8 cellular contexts compared by ENCODE assay signal in genomic region chr15:92809064-92809879, GRCh38.
DNase-seq lines count a peak whose midpoint lies in the region; ATAC-seq and TF ChIP-seq lines count a peak whose summit lies in the region.

No MANE protein-coding gene starts in this region.

- H4K20me1 ChIP-seq in GM23248 (ENCODE audit: insufficient read depth) (no peaks in the 10 kb centered on the region), Karpas-422 (ENCODE audit: insufficient read depth, low read depth, low read length) (no peaks in the 10 kb centered on the region)

- H3K36me3 ChIP-seq in GM23248 (ENCODE audit: low read depth) (no peaks in the 10 kb centered on the region), Karpas-422 (ENCODE audit: insufficient read depth, low read length) (no peaks in the 10 kb centered on the region), Peyer's patch (no peaks in the 10 kb centered on the region)

- ATAC-seq in naive thymus-derived CD8-positive, alpha-beta T cell = peak; percentile 75 to 77
- peak; percentile 84 to 86 for ATAC-seq in stimulated activated naive B cell treated with anti-CD40 and anti-IgM and Interleukin-4, amounts not matched to agents 10 μg/mL and 1 μg/mL and 100 μg/mL, for 72 hours (replicated peaks)

- intact Hi-C loops in activated T-helper 1 cell treated with anti-CD3 and anti-CD28 coated beads, Interleukin-12 subunit alpha, Interleukin-12 subunit beta, Interleukin-2, Interleukin-4 antibody, amounts not matched to agents 30 ng/mL and 10 ng/mL and 1 ng/mL, durations not matched to agents 14 hours and 24 hours and 36 hours (cut with micrococcal nuclease) = loop anchor here (1.0 to 10.0 kb wide), 7 partner anchors 22 to 1334 kb away; partner anchors contain the start of gene SLCO3A1

- H3K27ac ChIP-seq in GM23248 (peak overlapping the region; percentile 96), Karpas-422 (ENCODE audit: low read length) (peak overlapping the region; percentile 98), Peyer's patch (peak overlapping the region; percentile 96 to 98 (median 97))

- H3K27ac Mint-ChIP-seq in activated T-helper 1 cell treated with anti-CD3 and anti-CD28 coated beads, Interleukin-12 subunit alpha, Interleukin-12 subunit beta, Interleukin-2, Interleukin-4 antibody, amounts not matched to agents 30 ng/mL and 10 ng/mL and 1 ng/mL, durations not matched to agents 14 hours and 24 hours and 36 hours = peak overlapping the region; percentile 98
- H3K27ac Mint-ChIP-seq in naive thymus-derived CD8-positive, alpha-beta T cell = peak overlapping the region; percentile 92 to 99 (median 99)
- peak overlapping the region; percentile 98 for H3K27ac Mint-ChIP-seq in stimulated activated naive B cell treated with anti-CD40 and anti-IgM and Interleukin-4, amounts not matched to agents 10 μg/mL and 1 μg/mL and 100 μg/mL, for 72 hours

- H3K4me1 Mint-ChIP-seq in activated T-helper 1 cell treated with anti-CD3 and anti-CD28 coated beads, Interleukin-12 subunit alpha, Interleukin-12 subunit beta, Interleukin-2, Interleukin-4 antibody, amounts not matched to agents 30 ng/mL and 10 ng/mL and 1 ng/mL, durations not matched to agents 14 hours and 24 hours and 36 hours (ENCODE audit: low read depth) = peaks cover 60% of the 10 kb centered on the region
- peaks cover 13 to 54% (median 45%) of the 10 kb centered on the region in 4 donors for H3K4me1 Mint-ChIP-seq in naive thymus-derived CD8-positive, alpha-beta T cell
- peaks cover 5 to 20% of the 10 kb centered on the region in 2 donors for H3K4me1 Mint-ChIP-seq in stimulated activated naive B cell treated with anti-CD40 and anti-IgM and Interleukin-4, amounts not matched to agents 10 μg/mL and 1 μg/mL and 100 μg/mL, for 72 hours

- POLR2A ChIA-PET in naive thymus-derived CD8-positive, alpha-beta T cell (lab: Charles Lee) = interaction anchor here (0.9 to 14.5 kb wide), 21 partner anchors 11 to 189 kb away, joined by 3 to 681 read pairs (median 17); partner anchors contain the start of gene CHD2

- in situ Hi-C loops in GM23248 (cut with MboI) = loop anchor here (10.0 kb wide), 1 partner anchor 96 kb away; the partner anchor contains the start of gene CHD2

- H3K4me2 ChIP-seq in GM23248 (ENCODE audit: unreplicated experiment) = peak overlapping the region; percentile 84
- peak overlapping the region; percentile 97 for H3K4me2 ChIP-seq in Karpas-422 (ENCODE audit: low read depth, low read length, poor library complexity, severe bottlenecking)

- H3K79me2 ChIP-seq in GM23248 (ENCODE audit: insufficient read depth) = peaks cover 29% of the 10 kb centered on the region
- no peaks in the 10 kb centered on the region for H3K79me2 ChIP-seq in Karpas-422 (ENCODE audit: low read length)

- H3K9me3 Mint-ChIP-seq in activated T-helper 1 cell treated with anti-CD3 and anti-CD28 coated beads, Interleukin-12 subunit alpha, Interleukin-12 subunit beta, Interleukin-2, Interleukin-4 antibody, amounts not matched to agents 30 ng/mL and 10 ng/mL and 1 ng/mL, durations not matched to agents 14 hours and 24 hours and 36 hours = peaks cover 3% of the 10 kb centered on the region
- H3K9me3 Mint-ChIP-seq in naive thymus-derived CD8-positive, alpha-beta T cell = no peaks in the 10 kb centered on the region
- no peaks in the 10 kb centered on the region for H3K9me3 Mint-ChIP-seq in stimulated activated naive B cell treated with anti-CD40 and anti-IgM and Interleukin-4, amounts not matched to agents 10 μg/mL and 1 μg/mL and 100 μg/mL, for 72 hours

- TF ChIP-seq CTCF in Peyer's patch (IDR thresholded peaks at IDR 0.05) = peak; percentile 99 to 100 (median 100)

- H3K27me3 Mint-ChIP-seq in activated T-helper 1 cell treated with anti-CD3 and anti-CD28 coated beads, Interleukin-12 subunit alpha, Interleukin-12 subunit beta, Interleukin-2, Interleukin-4 antibody, amounts not matched to agents 30 ng/mL and 10 ng/mL and 1 ng/mL, durations not matched to agents 14 hours and 24 hours and 36 hours (ENCODE audit: insufficient read depth) = no peaks in the 10 kb centered on the region
- no peaks in the 10 kb centered on the region for H3K27me3 Mint-ChIP-seq in naive thymus-derived CD8-positive, alpha-beta T cell
- no peaks in the 10 kb centered on the region for H3K27me3 Mint-ChIP-seq in stimulated activated naive B cell treated with anti-CD40 and anti-IgM and Interleukin-4, amounts not matched to agents 10 μg/mL and 1 μg/mL and 100 μg/mL, for 72 hours

- H3K27me3 ChIP-seq in GM23248 (replicated peaks; ENCODE audit: insufficient read depth) (no peaks in the 10 kb centered on the region), Karpas-422 (ENCODE audit: low read length) (no peaks in the 10 kb centered on the region), Peyer's patch (no peaks in the 10 kb centered on the region)

- H3K4me3 ChIP-seq in GM23248 = peak overlapping the region; percentile 74
- H3K4me3 ChIP-seq in Karpas-422 (ENCODE audit: low read length) = peak overlapping the region; percentile 77
- peak overlapping the region; percentile 54 to 67 (median 58) for H3K4me3 ChIP-seq in Peyer's patch

- no peaks in the 10 kb centered on the region for H3K9me2 ChIP-seq in GM23248 (ENCODE audit: insufficient read depth)
- no peaks in the 10 kb centered on the region for H3K9me2 ChIP-seq in Karpas-422 (replicated peaks; ENCODE audit: insufficient read depth, low read length)

- H3K4me3 Mint-ChIP-seq in activated T-helper 1 cell treated with anti-CD3 and anti-CD28 coated beads, Interleukin-12 subunit alpha, Interleukin-12 subunit beta, Interleukin-2, Interleukin-4 antibody, amounts not matched to agents 30 ng/mL and 10 ng/mL and 1 ng/mL, durations not matched to agents 14 hours and 24 hours and 36 hours = peak overlapping the region; percentile 94
- peak overlapping the region; percentile 82 to 96 (median 93) for H3K4me3 Mint-ChIP-seq in naive thymus-derived CD8-positive, alpha-beta T cell
- H3K4me3 Mint-ChIP-seq in stimulated activated naive B cell treated with anti-CD40 and anti-IgM and Interleukin-4, amounts not matched to agents 10 μg/mL and 1 μg/mL and 100 μg/mL, for 72 hours = peak overlapping the region; percentile 69 to 94

- TF ChIP-seq POLR2A in Peyer's patch (IDR thresholded peaks at IDR 0.05) = peak; percentile 43 to 63

- DNase-seq in EL = peak; percentile 97
- DNase-seq in GM23248 = peak; percentile 99
- peak; percentile 99 for DNase-seq in Karpas-422
- peak; percentile 96 to 99 (median 99) for DNase-seq in Peyer's patch
- DNase-seq in activated T-helper 1 cell treated with anti-CD3 and anti-CD28 coated beads, Interleukin-12 subunit alpha, Interleukin-12 subunit beta, Interleukin-2, Interleukin-4 antibody, amounts not matched to agents 30 ng/mL and 10 ng/mL and 1 ng/mL, durations not matched to agents 14 hours and 24 hours and 36 hours (ENCODE audit: low spot score) = peak; percentile 100
- DNase-seq in fibroblast of gingiva (ENCODE audit: low read depth) = peak; percentile 96
- peak; percentile 98 to 100 (median 98) for DNase-seq in naive thymus-derived CD8-positive, alpha-beta T cell
- peak; percentile 100 for DNase-seq in stimulated activated naive B cell treated with anti-CD40 and anti-IgM and Interleukin-4, amounts not matched to agents 10 μg/mL and 1 μg/mL and 100 μg/mL, for 72 hours

- 1% methylated on average over 70 to 80 of the region's 80 CpGs for WGBS in GM23248 (ENCODE audit: low coverage in 1 of 2, low lambda C conversion rate in 2 of 2, missing lambda C conversion rate in 2 of 2), 2 experiments

- no peaks in the 10 kb centered on the region for H3K9me3 ChIP-seq in GM23248 (ENCODE audit: low read depth)
- no peaks in the 10 kb centered on the region for H3K9me3 ChIP-seq in Karpas-422 (ENCODE audit: low read length)
- H3K9me3 ChIP-seq in Peyer's patch = no peaks in the 10 kb centered on the region

- H2AFZ ChIP-seq in GM23248 = peak overlapping the region; percentile 79
- peak overlapping the region; percentile 49; the same call in 1 of the 2 replicates for H2AFZ ChIP-seq in Karpas-422 (ENCODE audit: low read length)

- peaks cover 28% of the 10 kb centered on the region for H3F3A ChIP-seq in GM23248 (ENCODE audit: insufficient read depth)

- H3K9ac ChIP-seq in GM23248 (peak overlapping the region; percentile 95), Karpas-422 (ENCODE audit: low read length) (peak overlapping the region; percentile 91)

- H3K4me1 ChIP-seq in GM23248 (ENCODE audit: insufficient read depth) = peaks cover 34% of the 10 kb centered on the region
- peaks cover 36% of the 10 kb centered on the region for H3K4me1 ChIP-seq in Karpas-422 (ENCODE audit: low read length)
- peaks cover 0 to 20% (median 5%) of the 10 kb centered on the region in 4 donors for H3K4me1 ChIP-seq in Peyer's patch

- H3K36me3 Mint-ChIP-seq in activated T-helper 1 cell treated with anti-CD3 and anti-CD28 coated beads, Interleukin-12 subunit alpha, Interleukin-12 subunit beta, Interleukin-2, Interleukin-4 antibody, amounts not matched to agents 30 ng/mL and 10 ng/mL and 1 ng/mL, durations not matched to agents 14 hours and 24 hours and 36 hours (ENCODE audit: low read depth) = peaks cover 3% of the 10 kb centered on the region
- no peaks in the 10 kb centered on the region for H3K36me3 Mint-ChIP-seq in naive thymus-derived CD8-positive, alpha-beta T cell
- H3K36me3 Mint-ChIP-seq in stimulated activated naive B cell treated with anti-CD40 and anti-IgM and Interleukin-4, amounts not matched to agents 10 μg/mL and 1 μg/mL and 100 μg/mL, for 72 hours = peaks cover 5 to 8% of the 10 kb centered on the region in 2 donors

Comparison
In these comparisons a context has a peak if more than half of its experiments do, and no peak if none do; other contexts are left out.
1. Peak in every context shown above with its lines: DNase-seq, ATAC-seq, H3K4me3 ChIP-seq and H3K27ac ChIP-seq.